ENCODE assay signal across 14 cellular contexts in genomic region chr4:30801876-30802275, GRCh38.
DNase-seq lines count a peak whose midpoint lies in the region; ATAC-seq, FAIRE-seq and TF ChIP-seq lines count a peak whose summit lies in the region.
"Had no signal": no experiment of that assay in that cellular context is flagged by ENCODE, and none has a peak within 500 bp of the region (broad histone marks: within the 10 kb centered on the region; RNA-seq: fewer than 3 reads in every experiment).

No MANE protein-coding gene starts in this region.

- no peaks in the 10 kb centered on the region for H3K4me1 Mint-ChIP-seq in progenitor cell of endocrine pancreas (ENCODE audit: low read depth)

- no peaks in the 10 kb centered on the region for H3K27me3 Mint-ChIP-seq in progenitor cell of endocrine pancreas

- TF ChIP-seq CTCF in mammary epithelial cell (conservative IDR thresholded peaks at IDR 0.05 in 1 of 2, IDR thresholded peaks at IDR 0.05 in 1 of 2; ENCODE audit: extremely low read depth in 1 of 2, insufficient read depth in 1 of 2, low read depth in 1 of 2, low read length in 2 of 2) (no peak), keratinocyte (optimal IDR thresholded peaks at IDR 0.05 in 1 of 3, IDR thresholded peaks at IDR 0.05 in 1 of 3, conservative IDR thresholded peaks at IDR 0.05 in 1 of 3; ENCODE audit: extremely low read depth in 1 of 3, insufficient read depth in 2 of 3, low read length in 3 of 3) (no peak), progenitor cell of endocrine pancreas (IDR thresholded peaks at IDR 0.05; ENCODE audit: unreplicated experiment) (no peak), GM20000 (IDR thresholded peaks at IDR 0.05; ENCODE audit: extremely low read depth, missing control alignments) (no peak)

- BruUV-seq in mammary epithelial cell (replicated peaks; lab: Mats Ljungman, UMichigan): no TSS peak

- H3K9me3 ChIP-seq in mammary epithelial cell (replicated peaks; ENCODE audit: insufficient read depth, low read length) (no peaks in the 10 kb centered on the region), keratinocyte (ENCODE audit: control insufficient read depth, low read depth, low read length) (no peaks in the 10 kb centered on the region)
- H3K9me3 ChIP-seq: SJSA1 had no signal

- H3K4me2 ChIP-seq in mammary epithelial cell (ENCODE audit: insufficient read depth, low read depth, low read length) (peak overlapping the region; percentile 45), keratinocyte (ENCODE audit: control insufficient read depth, extremely low read depth, insufficient read depth, low read depth, low read length) (peak overlapping the region; percentile 85)

- H3K4me3 Mint-ChIP-seq in progenitor cell of endocrine pancreas (ENCODE audit: low read depth): no peak overlapping the region

- H3K4me3 ChIP-seq in mammary epithelial cell (replicated peaks in 1 of 3; ENCODE audit: insufficient read depth in 1 of 3, low read depth in 2 of 3, low read length in 3 of 3) (no peak overlapping the region), keratinocyte (ENCODE audit: control insufficient read depth in 2 of 3, extremely low read depth in 1 of 3, insufficient read depth in 2 of 3, low read depth in 1 of 3, low read length in 3 of 3) (peak overlapping the region in 2 of 3 experiments; percentile 29 to 37)
- H3K4me3 ChIP-seq: SJSA1 had no signal

- no peaks in the 10 kb centered on the region for H3K9me1 ChIP-seq in keratinocyte (ENCODE audit: control insufficient read depth, extremely low read depth, insufficient read depth, low read length)

- H3K27me3 ChIP-seq in mammary epithelial cell (ENCODE audit: insufficient read depth, low read length) (no peaks in the 10 kb centered on the region), keratinocyte (ENCODE audit: control insufficient read depth, extremely low read depth, insufficient read depth, low read length) (no peaks in the 10 kb centered on the region)
- H3K27me3 ChIP-seq: SJSA1 had no signal

- ATAC-seq in HG02642 (IDR thresholded peaks at IDR 0.05; ENCODE audit: poor library complexity, unreplicated experiment): no peak

- in situ Hi-C loops in mammary epithelial cell (cut with MboI; ENCODE audit: low sequenced_read_pairs in 2 of 2): no loop called here

- H3K36me3 Mint-ChIP-seq in progenitor cell of endocrine pancreas (ENCODE audit: insufficient read depth): no peaks in the 10 kb centered on the region

- FAIRE-seq in keratinocyte (lab: Jason Lieb, UNC) (no peak), urothelium cell line (lab: Jason Lieb, UNC) (peak; percentile 44)

- H3K79me2 ChIP-seq in mammary epithelial cell (ENCODE audit: insufficient read depth, low read length) (no peaks in the 10 kb centered on the region), keratinocyte (ENCODE audit: control insufficient read depth, insufficient read depth, low read length) (no peaks in the 10 kb centered on the region)

- H2AFZ ChIP-seq in mammary epithelial cell (ENCODE audit: low read depth, low read length) (no peak overlapping the region), keratinocyte (ENCODE audit: control insufficient read depth, low read length) (peak overlapping the region; percentile 70)

- H3K36me3 ChIP-seq in mammary epithelial cell (ENCODE audit: insufficient read depth, low read length) (no peaks in the 10 kb centered on the region), keratinocyte (ENCODE audit: control insufficient read depth in 2 of 2, extremely low read depth in 1 of 2, insufficient read depth in 2 of 2, low read length in 2 of 2) (no peaks in the 10 kb centered on the region)
- H3K36me3 ChIP-seq: SJSA1 had no signal

- CTCF ChIA-PET in mammary epithelial cell (lab: Charles Lee; ENCODE audit: low non-redundant PET): no interaction called here

- no peak overlapping the region for H3K27ac Mint-ChIP-seq in progenitor cell of endocrine pancreas

- H4K20me1 ChIP-seq in mammary epithelial cell (ENCODE audit: insufficient read depth, low read length) (no peaks in the 10 kb centered on the region), keratinocyte (ENCODE audit: control insufficient read depth, extremely low read depth, insufficient read depth, low read length) (no peaks in the 10 kb centered on the region)

- intact Hi-C loops in mammary epithelial cell (cut with micrococcal nuclease): no loop called here

- DNase-seq in NCI-H226 (peak; percentile 19), mammary epithelial cell (no peak), keratinocyte (ENCODE audit: low read depth, low spot score) (no peak), urothelium cell line (ENCODE audit: low spot score) (no peak), progenitor cell of endocrine pancreas (ENCODE audit: low spot score, unreplicated experiment) (no peak), GM20000 (ENCODE audit: low spot score) (no peak)
- DNase-seq: C1 segment of cervical spinal cord, H7, Kasumi-1, NCI-H2029, NCI-H2171 treated with DMSO at 0.1 percent for 48 hours, NCI-H524 had no signal

- WGBS in mammary epithelial cell (ENCODE audit: low coverage, missing lambda C conversion rate): 68% methylated on average over 2 of the region's 2 CpGs

- H3K4me1 ChIP-seq in mammary epithelial cell (ENCODE audit: insufficient read depth, low read length) (peaks cover 12% of the 10 kb centered on the region), keratinocyte (ENCODE audit: control insufficient read depth, extremely low read depth, insufficient read depth, low read length) (peaks cover 21% of the 10 kb centered on the region)
- H3K4me1 ChIP-seq: SJSA1 had no signal

- no peak overlapping the region for H3K9ac ChIP-seq in mammary epithelial cell (ENCODE audit: insufficient read depth, low read length)
- H3K9ac ChIP-seq in keratinocyte (ENCODE audit: control insufficient read depth, extremely low read depth, insufficient read depth, low read length): no peak overlapping the region

- dilution Hi-C loops in mammary epithelial cell (cut with HindIII; ENCODE audit: low sequenced_read_pairs): no loop called here
- dilution Hi-C loops in keratinocyte (cut with MboI; ENCODE audit: extremely low pct_ligation_motif_present, low sequenced_read_pairs): no loop called here

- peaks cover 5% of the 10 kb centered on the region for H3K9me3 Mint-ChIP-seq in progenitor cell of endocrine pancreas (ENCODE audit: low read depth)

- no peak overlapping the region for H3K27ac ChIP-seq in mammary epithelial cell (ENCODE audit: insufficient read depth, low read depth, low read length)
- peak overlapping the region; percentile 59 for H3K27ac ChIP-seq in keratinocyte (ENCODE audit: control insufficient read depth, insufficient read depth, low read length)
- H3K27ac ChIP-seq: SJSA1 had no signal

Comparison
In these comparisons a context has a peak if more than half of its experiments do, and no peak if none do; other contexts are left out.
1. H3K4me3 ChIP-seq: peak in keratinocyte (2 of 3); none in mammary epithelial cell (0 of 3).